In genomic region chr13:75637101-75637774, GRCh38 we compare ENCODE assay signal across 9 cellular contexts. TPM values are rescaled to one million over a fixed set of nuclear protein-coding genes. Genes with fewer than 3 reads are reported as not detected.
DNase-seq lines count a peak whose midpoint lies in the region; ATAC-seq, FAIRE-seq and TF ChIP-seq lines count a peak whose summit lies in the region.
"Had no signal": no experiment of that assay in that cellular context is flagged by ENCODE, and none has a peak within 500 bp of the region (broad histone marks: within the 10 kb centered on the region; RNA-seq: fewer than 3 reads in every experiment).

No MANE protein-coding gene starts in this region.

- no peak for DNase-seq in T-helper 2 cell treated with Interferon-gamma antibody and Interleukin-4, amounts not matched to agents 5 μg/mL and 100 μg/mL, for 36 hours (ENCODE audit: low spot score)
- no peak for DNase-seq in T-helper 2 cell
- DNase-seq in WTC11 (ENCODE audit: low spot score): peak; percentile 34
- DNase-seq in iPS-NIHi11 (ENCODE audit: low spot score): peak; percentile 60
- DNase-seq in thoracic aorta (ENCODE audit: low spot score): no peak
- DNase-seq in GOT3 (lab: John Stamatoyannopoulos, UW): no peak
- no peak for DNase-seq in frontal cortex (ENCODE audit: low spot score in 2 of 2)

- no peak for FAIRE-seq in frontal cortex (lab: Jason Lieb, UNC)
- FAIRE-seq: TTC549 had no signal

- POLR2A ChIA-PET in WTC11 (lab: Charles Lee): no interaction called here

- peaks cover 3 to 8% of the 10 kb centered on the region in 2 donors for H3K4me1 ChIP-seq in thoracic aorta (ENCODE audit: control insufficient read depth in 1 of 2, low read depth in 2 of 2)

- H3K27me3 ChIP-seq in thoracic aorta (replicated peaks; ENCODE audit: insufficient read depth): no peaks in the 10 kb centered on the region

- CTCF ChIA-PET in WTC11 (lab: Charles Lee): interaction anchor here (1.1 kb wide), 1 partner anchor 155 kb away, joined by 6 read pairs; the partner anchor contains the start of gene TBC1D4

- H3K36me3 Mint-ChIP-seq in T-helper 2 cell treated with Interferon-gamma antibody and Interleukin-4, amounts not matched to agents 5 μg/mL and 100 μg/mL, for 36 hours (ENCODE audit: low read depth): no peaks in the 10 kb centered on the region
- H3K36me3 Mint-ChIP-seq in WTC11: peaks cover 4% of the 10 kb centered on the region; the same call in 1 of the 2 replicates

- no peaks in the 10 kb centered on the region for H3K9me3 Mint-ChIP-seq in T-helper 2 cell treated with Interferon-gamma antibody and Interleukin-4, amounts not matched to agents 5 μg/mL and 100 μg/mL, for 36 hours
- H3K9me3 Mint-ChIP-seq in WTC11: no peaks in the 10 kb centered on the region

- peaks cover 28% of the 10 kb centered on the region for H3K27me3 Mint-ChIP-seq in T-helper 2 cell treated with Interferon-gamma antibody and Interleukin-4, amounts not matched to agents 5 μg/mL and 100 μg/mL, for 36 hours (ENCODE audit: low read depth)
- H3K27me3 Mint-ChIP-seq in WTC11 (ENCODE audit: low read depth): peaks cover 39% of the 10 kb centered on the region

- H3K4me3 Mint-ChIP-seq in T-helper 2 cell treated with Interferon-gamma antibody and Interleukin-4, amounts not matched to agents 5 μg/mL and 100 μg/mL, for 36 hours: peak overlapping the region; percentile 75
- peak overlapping the region; percentile 59 for H3K4me3 Mint-ChIP-seq in WTC11

- peak overlapping the region; percentile 72 for H3K4me3 ChIP-seq in thoracic aorta

- no peak overlapping the region for H3K27ac ChIP-seq in thoracic aorta

- peak; percentile 12 for ATAC-seq in WTC11
- ATAC-seq in thoracic aorta (ENCODE audit: insufficient number of reproducible peaks, low FRiP score, low read depth): no peak
- no peak for ATAC-seq in HG03521 (IDR thresholded peaks at IDR 0.05; ENCODE audit: unreplicated experiment)

- TF ChIP-seq CTCF in WTC11 (IDR thresholded peaks at IDR 0.05) (no peak), thoracic aorta (IDR thresholded peaks at IDR 0.05) (no peak)

- H3K27ac Mint-ChIP-seq in T-helper 2 cell treated with Interferon-gamma antibody and Interleukin-4, amounts not matched to agents 5 μg/mL and 100 μg/mL, for 36 hours: no peak overlapping the region
- no peak overlapping the region; the same call in 1 of the 2 replicates for H3K27ac Mint-ChIP-seq in WTC11

- no peaks in the 10 kb centered on the region for H3K9me3 ChIP-seq in thoracic aorta

- peaks cover 11% of the 10 kb centered on the region for H3K4me1 Mint-ChIP-seq in T-helper 2 cell treated with Interferon-gamma antibody and Interleukin-4, amounts not matched to agents 5 μg/mL and 100 μg/mL, for 36 hours (ENCODE audit: low read depth)
- H3K4me1 Mint-ChIP-seq in WTC11: peaks cover 49% of the 10 kb centered on the region

- no peaks in the 10 kb centered on the region for H3K36me3 ChIP-seq in thoracic aorta

TF ChIP-seq in WTC11, 78 proteins besides CTCF, POLR2A, EP300 and RAD21:
- TF ChIP-seq MXD4 (CRISPR knock-in tag; IDR thresholded peaks at IDR 0.05; ENCODE audit: borderline replicate concordance): no peak
- TF ChIP-seq SMAD4 (CRISPR knock-in tag; IDR thresholded peaks at IDR 0.05): no peak
- no peak for TF ChIP-seq ZSCAN18 (CRISPR knock-in tag; IDR thresholded peaks at IDR 0.05)
- TF ChIP-seq FOXJ3 (CRISPR knock-in tag; IDR thresholded peaks at IDR 0.05; ENCODE audit: borderline replicate concordance): no peak
- no peak for TF ChIP-seq IRF1 (CRISPR knock-in tag; IDR thresholded peaks at IDR 0.05)
- no peak for TF ChIP-seq ETV6 (CRISPR knock-in tag; IDR thresholded peaks at IDR 0.05)
- TF ChIP-seq OVOL2 (CRISPR knock-in tag; IDR thresholded peaks at IDR 0.05; ENCODE audit: borderline replicate concordance): no peak
- TF ChIP-seq ERG (CRISPR knock-in tag; IDR thresholded peaks at IDR 0.05): no peak
- TF ChIP-seq ZNF423 (CRISPR knock-in tag; IDR thresholded peaks at IDR 0.05): no peak
- no peak for TF ChIP-seq FOXP1 (CRISPR knock-in tag; IDR thresholded peaks at IDR 0.05; ENCODE audit: borderline replicate concordance)
- no peak for TF ChIP-seq ZNF425 (CRISPR knock-in tag; conservative IDR thresholded peaks at IDR 0.05)
- no peak for TF ChIP-seq FOXK1 (CRISPR knock-in tag; IDR thresholded peaks at IDR 0.05)
- TF ChIP-seq IRF2 (CRISPR knock-in tag; IDR thresholded peaks at IDR 0.05; ENCODE audit: borderline replicate concordance, low read depth): no peak

RNA-seq across cellular contexts. Expression of gene LMO7, which starts 1.1 kb away (rescaled TPM):
- total RNA-seq in WTC11 (2021): 15.6 to 18.5 TPM (median 17.4 TPM) in 3 replicates
- total RNA-seq in thoracic aorta: 10 to 100 TPM; 76.3 to 89.9 TPM
- 118 TPM for total RNA-seq in frontal cortex

Comparison
In these comparisons a context has a peak if more than half of its experiments do, and no peak if none do; other contexts are left out.
1. DNase-seq: peak in WTC11 (single experiment) and iPS-NIHi11 (single experiment); none in T-helper 2 cell treated with Interferon-gamma antibody and Interleukin-4, amounts not matched to agents 5 μg/mL and 100 μg/mL, for 36 hours (single experiment), T-helper 2 cell (0 of 5), thoracic aorta (single experiment), GOT3 (single experiment) and frontal cortex (0 of 2).